In genomic region chr1:117215733-117216462, GRCh38 we compare ENCODE assay signal across 21 cellular contexts. TPM values are rescaled to one million over a fixed set of nuclear protein-coding genes. Genes with fewer than 3 reads are reported as not detected.
DNase-seq lines count a peak whose midpoint lies in the region; ATAC-seq, FAIRE-seq and TF ChIP-seq lines count a peak whose summit lies in the region.
"Had no signal": no experiment of that assay in that cellular context is flagged by ENCODE, and none has a peak within 500 bp of the region (broad histone marks: within the 10 kb centered on the region; RNA-seq: fewer than 3 reads in every experiment).

No MANE protein-coding gene starts in this region.

- no peak overlapping the region for H3K4me3 Mint-ChIP-seq in osteocyte (ENCODE audit: unreplicated experiment)

- no TSS peak for BruUV-seq in HepG2 (replicated peaks; lab: Mats Ljungman, UMichigan)

- no peak overlapping the region for H3K27ac Mint-ChIP-seq in osteocyte (ENCODE audit: unreplicated experiment)

- H3K79me2 ChIP-seq in HepG2 (ENCODE audit: insufficient read depth, low read length), result no peaks in the 10 kb centered on the region

- peaks cover 6% of the 10 kb centered on the region for H3K27me3 Mint-ChIP-seq in osteocyte (ENCODE audit: unreplicated experiment)

- TF ChIP-seq CTCF in HepG2 (CRISPR knock-in tag; IDR thresholded peaks at IDR 0.05) (no peak), right lobe of liver (IDR thresholded peaks at IDR 0.05) (no peak), heart left ventricle (IDR thresholded peaks at IDR 0.05) (peak in 1 of 12 donors; percentile 6), osteocyte (IDR thresholded peaks at IDR 0.05) (no peak)

- no peak for TF ChIP-seq RAD21 in HepG2 (CRISPR knock-in tag; IDR thresholded peaks at IDR 0.05)

- H3K36me3 Mint-ChIP-seq in osteocyte (ENCODE audit: unreplicated experiment), result no peaks in the 10 kb centered on the region

- H3K9me3 Mint-ChIP-seq in osteocyte (ENCODE audit: unreplicated experiment), result peaks cover 6% of the 10 kb centered on the region

- 59% methylated on average over 12 of the region's 12 CpGs for WGBS in HepG2 (ENCODE audit: low lambda C conversion rate)
- WGBS in right lobe of liver (ENCODE audit: insufficient coverage, low coverage, low lambda C conversion rate, missing lambda C conversion rate), result 69% methylated on average over 5 of the region's 12 CpGs
- 67 to 78% (median 72%) methylated on average over 10 to 12 of the region's 12 CpGs for WGBS in heart left ventricle, 4 donors

- H3K4me1 ChIP-seq in HepG2 (ENCODE audit: insufficient read depth, low read length) (no peaks in the 10 kb centered on the region), right lobe of liver (no peaks in the 10 kb centered on the region), heart left ventricle (peaks cover 0 to 10% (median 0%) of the 10 kb centered on the region in 12 donors)

- H3K4me3 ChIP-seq in HepG2 (replicated peaks in 1 of 3; ENCODE audit: insufficient read depth in 1 of 3, low read depth in 2 of 3, low read length in 3 of 3) (no peak overlapping the region), right lobe of liver (no peak overlapping the region), heart left ventricle (no peak overlapping the region)

- H3K27me3 ChIP-seq in HepG2 (ENCODE audit: control insufficient read depth in 1 of 2, insufficient read depth in 2 of 2, low read length in 2 of 2) (no peaks in the 10 kb centered on the region), right lobe of liver (no peaks in the 10 kb centered on the region), heart left ventricle (peaks cover 0 to 2% (median 0%) of the 10 kb centered on the region in 9 donors)

- intact Hi-C loops in HepG2 (cut with micrococcal nuclease; ENCODE audit: unreplicated experiment) (no loop called here), right lobe of liver (cut with DNase I) (no loop called here), heart left ventricle (cut with DNase I) (no loop called here)

- CTCF ChIA-PET in HepG2 (lab: Yijun Ruan, JAX; ENCODE audit: low intra/inter-chr PET ratio, low total read pairs), result no interaction called here

- H3K9me3 ChIP-seq in HepG2 (ENCODE audit: low read length), result no peaks in the 10 kb centered on the region
- H3K9me3 ChIP-seq in right lobe of liver, result no peaks in the 10 kb centered on the region
- no peaks in the 10 kb centered on the region for H3K9me3 ChIP-seq in heart left ventricle

- H4K20me1 ChIP-seq in HepG2 (ENCODE audit: insufficient read depth, low read length), result no peaks in the 10 kb centered on the region

- POLR2A ChIA-PET in HepG2 (lab: Yijun Ruan, JAX), result no interaction called here

- H3K36me3 ChIP-seq in HepG2 (replicated peaks in 1 of 2; ENCODE audit: control insufficient read depth in 1 of 2, insufficient read depth in 2 of 2, low read length in 2 of 2), result no peaks in the 10 kb centered on the region
- no peaks in the 10 kb centered on the region for H3K36me3 ChIP-seq in right lobe of liver
- no peaks in the 10 kb centered on the region for H3K36me3 ChIP-seq in heart left ventricle

- TF ChIP-seq EP300 in HepG2 (IDR thresholded peaks at IDR 0.05; ENCODE audit: low read depth in 2 of 2, low read length in 2 of 2) (no peak), HepG2 (CRISPR knock-in tag; IDR thresholded peaks at IDR 0.05; ENCODE audit: borderline replicate concordance) (no peak)

- in situ Hi-C loops in HepG2 (cut with HindIII; ENCODE audit: extremely low pct_ligation_motif_present, low pct_unique_long_range_greater_than_20kb), result no loop called here

- DNase-seq in HepG2 (ENCODE audit: low spot score), result no peak
- no peak for DNase-seq in right lobe of liver
- peak in 4 of 5 donors; percentile 25 to 71 (median 44) for DNase-seq in heart left ventricle
- DNase-seq in osteocyte (ENCODE audit: extremely low spot score, unreplicated experiment), result peak; percentile 62
- DNase-seq in AG20443 (ENCODE audit: low spot score), result no peak
- DNase-seq: AML-193, H7, IMR-90, Karpas-422, MM.1S, NCI-H1092 treated with DMSO at 0.1 percent for 48 hours, NCI-H1694, NCI-H2107, NCI-H345, NCI-H69, OCI-M1 had no signal

- TF ChIP-seq POLR2A in HepG2 (IDR thresholded peaks at IDR 0.05; ENCODE audit: insufficient read depth in 1 of 2, low read depth in 2 of 2, low read length in 2 of 2), result no peak
- no peak for TF ChIP-seq POLR2A in right lobe of liver (IDR thresholded peaks at IDR 0.05)
- no peak for TF ChIP-seq POLR2A in heart left ventricle (IDR thresholded peaks at IDR 0.05)

- no peak for ATAC-seq in HepG2
- no peak for ATAC-seq in right lobe of liver
- ATAC-seq in heart left ventricle, result peak; percentile 81 to 94 (median 92)
- ATAC-seq in GM21515 (IDR thresholded peaks at IDR 0.05; ENCODE audit: unreplicated experiment), result no peak
- no peak for ATAC-seq in HG02588 (IDR thresholded peaks at IDR 0.05; ENCODE audit: unreplicated experiment)

- H2AFZ ChIP-seq in HepG2 (ENCODE audit: low read length), result no peak overlapping the region

- no peak overlapping the region for H3K9ac ChIP-seq in HepG2 (ENCODE audit: insufficient read depth, low read depth, low read length)

- no peak overlapping the region for H3K27ac ChIP-seq in HepG2 (ENCODE audit: extremely low read length, insufficient read depth, low read length)
- no peak overlapping the region for H3K27ac ChIP-seq in right lobe of liver
- peak overlapping the region in 6 of 12 donors; percentile 20 to 64 (median 48) for H3K27ac ChIP-seq in heart left ventricle

- no peaks in the 10 kb centered on the region for H3K4me1 Mint-ChIP-seq in osteocyte (ENCODE audit: unreplicated experiment)

- FAIRE-seq in HepG2 (lab: Jason Lieb, UNC), result no peak

- H3K4me2 ChIP-seq in HepG2 (ENCODE audit: low read depth, low read length), result no peak overlapping the region

TF ChIP-seq in HepG2, 621 proteins besides CTCF, POLR2A, EP300 and RAD21:
- TF ChIP-seq KMT2A (CRISPR knock-in tag; IDR thresholded peaks at IDR 0.05) (no peak), ZNF7 (CRISPR knock-in tag; IDR thresholded peaks at IDR 0.05) (0 out of 2 replicates have a peak, but pooled peaks have one; percentile 39), ZFP36L1 (CRISPR knock-in tag; IDR thresholded peaks at IDR 0.05) (no peak)
TF ChIP-seq in HepG2: peak in this region for 1.

RNA-seq across cellular contexts. Expression of gene VTCN1, which starts 5.2 kb away (rescaled TPM):
- total RNA-seq in HepG2 (2016; rRNA removed; fragmentation: Illumina TruSeq; extraction: Trizol) (not detected in 2 replicates), right lobe of liver (under 1 TPM in 5 of 6 experiments, not detected in 1; 0.28 to 0.89 (median 0.39) TPM), heart left ventricle (under 1 TPM in 2 of 9 donors, not detected in 7; 0.09 to 0.16 TPM), osteocyte (not detected in 2 replicates)
- not detected in 2 replicates for total RNA-seq in HepG2 (2016; cell fraction: cytosol; rRNA removed; fragmentation: Illumina TruSeq; extraction: Trizol; ENCODE audit: low read depth)
- not detected in 2 replicates for total RNA-seq in HepG2 (2016; cell fraction: insoluble cytoplasmic fraction; rRNA removed; fragmentation: Illumina TruSeq; extraction: Trizol)
- not detected in 2 replicates for total RNA-seq in HepG2 (2016; cell fraction: membrane; rRNA removed; fragmentation: Illumina TruSeq; extraction: Trizol)
- not detected in 2 replicates for total RNA-seq in HepG2 (2016; cell fraction: nucleus; rRNA removed; fragmentation: Illumina TruSeq; extraction: Trizol)
- polyA plus RNA-seq in HepG2 (2011; rRNA removed) (not detected in 2 replicates), heart left ventricle (not detected)
- not detected in 2 replicates for polyA plus RNA-seq in HepG2 (2011; cell fraction: cytosol; rRNA removed)
- not detected in 2 replicates for polyA plus RNA-seq in HepG2 (2011; cell fraction: nucleus; rRNA removed)
- polyA plus RNA-seq in HepG2 (2012), result not detected in 2 replicates
- polyA plus RNA-seq in HepG2 (2016; cell fraction: cytosol; fragmentation: Illumina TruSeq; extraction: Trizol; ENCODE audit: low read depth), result not detected in 2 replicates
- not detected in 2 replicates for polyA plus RNA-seq in HepG2 (2016; cell fraction: insoluble cytoplasmic fraction; fragmentation: Illumina TruSeq; extraction: Trizol; ENCODE audit: low read depth)
- polyA plus RNA-seq in HepG2 (2016; cell fraction: membrane; fragmentation: Illumina TruSeq; extraction: Trizol; ENCODE audit: low read depth), result not detected in 2 replicates
- polyA plus RNA-seq in HepG2 (2016; cell fraction: nucleus; fragmentation: Illumina TruSeq; extraction: Trizol; ENCODE audit: insufficient read depth, low read depth), result not detected in 2 replicates
- not detected in 2 replicates for polyA minus RNA-seq in HepG2 (2011; rRNA and poly(A)+ RNA removed; ENCODE audit: low replicate concordance)
- polyA minus RNA-seq in HepG2 (2011; cell fraction: cytosol; rRNA and poly(A)+ RNA removed), result not detected in 2 replicates
- not detected in 2 replicates for polyA minus RNA-seq in HepG2 (2011; cell fraction: nucleus; rRNA and poly(A)+ RNA removed)
- total RNA-seq: A673, H7, HT-29, IMR-90, RPMI7951 had no signal
- polyA plus RNA-seq: IMR-90 had no signal

Comparison
In these comparisons a context has a peak if more than half of its experiments do, and no peak if none do; other contexts are left out.
1. ATAC-seq: peak in heart left ventricle (4 of 4); none in HepG2 (single experiment), right lobe of liver (0 of 4), GM21515 (single experiment) and HG02588 (single experiment).
2. DNase-seq: peak in heart left ventricle (4 of 5) and osteocyte (single experiment); none in HepG2 (single experiment), right lobe of liver (0 of 3) and AG20443 (single experiment).